ENCODE assay signal across 12 cellular contexts in genomic region chr16:70703835-70704381, GRCh38. TPM values are rescaled to one million over a fixed set of nuclear protein-coding genes. Genes with fewer than 3 reads are reported as not detected.
A peak's percentile ranks its signal among the peaks of the same experiment; 100 is the strongest.
DNase-seq lines count a peak whose midpoint lies in the region; ATAC-seq, FAIRE-seq and TF ChIP-seq lines count a peak whose summit lies in the region.
"Had no signal": no experiment of that assay in that cellular context is flagged by ENCODE, and none has a peak within 500 bp of the region (broad histone marks: within the 10 kb centered on the region; RNA-seq: fewer than 3 reads in every experiment).

No MANE protein-coding gene starts in this region.

- H3K27me3 ChIP-seq in heart right ventricle (no peaks in the 10 kb centered on the region), parathyroid adenoma (ENCODE audit: control insufficient read depth, insufficient read depth, low read length) (no peaks in the 10 kb centered on the region)

- H3K4me1 ChIP-seq in heart right ventricle (peaks cover 29 to 75% (median 49%) of the 10 kb centered on the region in 9 donors), parathyroid adenoma (peaks cover 23% of the 10 kb centered on the region)

- H3K9me3 Mint-ChIP-seq in glutamatergic neuron (ENCODE audit: unreplicated experiment) = peaks cover 20% of the 10 kb centered on the region
- H3K9me3 Mint-ChIP-seq: activated naive CD8-positive, alpha-beta T cell treated with anti-CD3 and anti-CD28 coated beads, Interleukin-2, amount 10 ng/mL, durations not matched to agents 7 days and 5 days had no signal

- peaks cover 11% of the 10 kb centered on the region for H3K27me3 Mint-ChIP-seq in glutamatergic neuron (ENCODE audit: unreplicated experiment)
- H3K27me3 Mint-ChIP-seq: activated naive CD8-positive, alpha-beta T cell treated with anti-CD3 and anti-CD28 coated beads, Interleukin-2, amount 10 ng/mL, durations not matched to agents 7 days and 5 days had no signal

- H3K27ac ChIP-seq in heart right ventricle = peak overlapping the region; percentile 44 to 86 (median 72)
- H3K27ac ChIP-seq in parathyroid adenoma = peak overlapping the region; percentile 96

- 81 to 84% methylated on average over 6 of the region's 6 CpGs for WGBS in heart right ventricle, 2 donors

- ATAC-seq in heart right ventricle (no peak), Right ventricle myocardium superior (ENCODE audit: poor library complexity) (no peak)

- H3K9me3 ChIP-seq in heart right ventricle (no peaks in the 10 kb centered on the region), parathyroid adenoma (ENCODE audit: control insufficient read depth, low read length) (no peaks in the 10 kb centered on the region)

- H3K27ac Mint-ChIP-seq in glutamatergic neuron (ENCODE audit: unreplicated experiment) = peak overlapping the region; percentile 62
- H3K27ac Mint-ChIP-seq: activated naive CD8-positive, alpha-beta T cell treated with anti-CD3 and anti-CD28 coated beads, Interleukin-2, amount 10 ng/mL, durations not matched to agents 7 days and 5 days had no signal

- H2AFZ ChIP-seq in parathyroid adenoma = peak overlapping the region; percentile 76

- H3K9ac ChIP-seq in parathyroid adenoma = peak overlapping the region; percentile 61

- peak; percentile 44 for FAIRE-seq in urothelium cell line (lab: Jason Lieb, UNC)
- FAIRE-seq: GM12892 had no signal

- H3K36me3 ChIP-seq in heart right ventricle (peaks cover 0 to under 1% (median 0%) of the 10 kb centered on the region in 9 donors), parathyroid adenoma (ENCODE audit: control insufficient read depth, insufficient read depth, low read length) (no peaks in the 10 kb centered on the region)

- intact Hi-C loops in heart right ventricle (cut with DNase I) = no loop called here
- intact Hi-C loops in Right ventricle myocardium superior (cut with DNase I) = no loop called here

- no peak overlapping the region for H3K4me2 ChIP-seq in parathyroid adenoma (ENCODE audit: low read length)

- peaks cover 20% of the 10 kb centered on the region for H3K4me1 Mint-ChIP-seq in glutamatergic neuron (ENCODE audit: low read depth, unreplicated experiment)

- H3K79me2 ChIP-seq in parathyroid adenoma = peaks cover 9% of the 10 kb centered on the region

- no peak overlapping the region for H3K4me3 ChIP-seq in heart right ventricle
- H3K4me3 ChIP-seq in parathyroid adenoma (ENCODE audit: low read depth, low read length) = no peak overlapping the region

- DNase-seq in heart right ventricle (no peak), Right ventricle myocardium superior (no peak), glutamatergic neuron (no peak), urothelium cell line (ENCODE audit: low spot score) (no peak), NCI-H2171 treated with DMSO at 0.1 percent for 48 hours (lab: John Stamatoyannopoulos, UW) (no peak), HuH-7 (ENCODE audit: low spot score) (no peak), activated gamma-delta T cell treated with Interleukin-2 at 50 U/mL for 16 hours (no peak)
- DNase-seq: activated naive CD8-positive, alpha-beta T cell treated with anti-CD3 and anti-CD28 coated beads, Interleukin-2, amount 10 ng/mL, durations not matched to agents 7 days and 5 days; DMS79 treated with DMSO at 0.1 percent for 48 hours; NCI-H2107 had no signal

- no peak overlapping the region for H3K4me3 Mint-ChIP-seq in glutamatergic neuron (ENCODE audit: unreplicated experiment)
- H3K4me3 Mint-ChIP-seq: activated naive CD8-positive, alpha-beta T cell treated with anti-CD3 and anti-CD28 coated beads, Interleukin-2, amount 10 ng/mL, durations not matched to agents 7 days and 5 days had no signal

- TF ChIP-seq CTCF in heart right ventricle (IDR thresholded peaks at IDR 0.05) (no peak), glutamatergic neuron (IDR thresholded peaks at IDR 0.05; ENCODE audit: partially characterized antibody, unreplicated experiment) (no peak), parathyroid adenoma (IDR thresholded peaks at IDR 0.05) (no peak)

- peaks cover 4% of the 10 kb centered on the region for H3K36me3 Mint-ChIP-seq in glutamatergic neuron (ENCODE audit: unreplicated experiment)

RNA-seq across cellular contexts. Expression of gene MTSS2, which starts 18.1 kb away (rescaled TPM):
- total RNA-seq in heart right ventricle = 100 to 1,000 TPM in 2 of 10 donors, 10 to 100 TPM in 8; 39.8 to 121 (median 62.1) TPM
- 10 to 100 TPM; 39.0 to 39.7 TPM for polyA plus RNA-seq in heart right ventricle
- 74.1 TPM for total RNA-seq in Right ventricle myocardium superior
- total RNA-seq in glutamatergic neuron (ENCODE audit: unreplicated experiment) = 36.2 TPM

RNA-seq across cellular contexts. Expression of gene IL34, which starts 57.5 kb away (rescaled TPM):
- total RNA-seq in heart right ventricle (1 to 10 TPM in 8 of 10 donors, under 1 TPM in 2; 0.37 to 4.4 (median 2.1) TPM), Right ventricle myocardium superior (1.6 TPM), glutamatergic neuron (ENCODE audit: unreplicated experiment) (0.42 TPM)
- polyA plus RNA-seq in heart right ventricle = 1 to 10 TPM in 1 of 2 donors, under 1 TPM in 1; 0.72 to 2.7 TPM
